ENCODE assay signal across 11 cellular contexts in genomic region chr6:125066964-125067363, GRCh38.
DNase-seq lines count a peak whose midpoint lies in the region; ATAC-seq and TF ChIP-seq lines count a peak whose summit lies in the region.
"Had no signal": no experiment of that assay in that cellular context is flagged by ENCODE, and none has a peak within 500 bp of the region (broad histone marks: within the 10 kb centered on the region; RNA-seq: fewer than 3 reads in every experiment).

No MANE protein-coding gene starts in this region.

- CTCF ChIA-PET in CD4-positive, alpha-beta T cell (lab: Charles Lee) = no interaction called here

- H3K4me1 Mint-ChIP-seq in CD4-positive, alpha-beta T cell (ENCODE audit: low read depth) = no peaks in the 10 kb centered on the region
- H3K4me1 Mint-ChIP-seq in T-helper 17 cell = peaks cover 3% of the 10 kb centered on the region
- H3K4me1 Mint-ChIP-seq: nephron progenitor cell had no signal

- peak in 3 of 10 experiments; percentile 4 to 28 (median 19) for DNase-seq in CD4-positive, alpha-beta T cell
- DNase-seq in HFF-Myc (ENCODE audit: extremely low read depth, low read depth) = peak; percentile 25
- no peak for DNase-seq in T-helper 17 cell
- peak; percentile 6 to 7 for DNase-seq in foreskin fibroblast
- no peak for DNase-seq in NCI-H1048 (lab: John Stamatoyannopoulos, UW)
- DNase-seq in activated CD4-positive, CD25-positive, alpha-beta regulatory T cell treated with anti-CD3 and anti-CD28 coated beads, Interleukin-2, amount 50 U/mL, for 72 hours = no peak
- no peak for DNase-seq in C1 segment of cervical spinal cord (lab: John Stamatoyannopoulos, UW)
- no peak for DNase-seq in SIG-M5 treated with dmso at 0.1 percent for 504 hours (lab: John Stamatoyannopoulos, UW; ENCODE audit: unreplicated experiment)
- DNase-seq: hypothalamus, nephron progenitor cell had no signal

- peak; percentile 94 for ATAC-seq in CD4-positive, alpha-beta T cell (ENCODE audit: poor library complexity)
- peak; percentile 96 for ATAC-seq in T-helper 17 cell
- ATAC-seq: activated CD4-positive, CD25-positive, alpha-beta regulatory T cell treated with anti-CD3 and anti-CD28 coated beads, Interleukin-2, amount 50 U/mL, for 24 hours had no signal

- H3K27ac ChIP-seq in CD4-positive, alpha-beta T cell (ENCODE audit: low read depth, low read length) = no peak overlapping the region

- no peak overlapping the region for H3K4me3 Mint-ChIP-seq in CD4-positive, alpha-beta T cell
- no peak overlapping the region for H3K4me3 Mint-ChIP-seq in T-helper 17 cell
- H3K4me3 Mint-ChIP-seq: nephron progenitor cell had no signal

- H3K36me3 Mint-ChIP-seq in CD4-positive, alpha-beta T cell (ENCODE audit: low read depth) = no peaks in the 10 kb centered on the region
- H3K36me3 Mint-ChIP-seq in T-helper 17 cell (ENCODE audit: low read depth) = no peaks in the 10 kb centered on the region

- H3K27me3 ChIP-seq in CD4-positive, alpha-beta T cell (ENCODE audit: control insufficient read depth, insufficient read depth, low read length) = no peaks in the 10 kb centered on the region

- H3K9me3 Mint-ChIP-seq in CD4-positive, alpha-beta T cell = no peaks in the 10 kb centered on the region
- H3K9me3 Mint-ChIP-seq: nephron progenitor cell had no signal

- intact Hi-C loops in CD4-positive, alpha-beta T cell (cut with DNase I, micrococcal nuclease) = no loop called here

- H3K4me3 ChIP-seq in HFF-Myc (replicated peaks; ENCODE audit: low read depth, low read length) = no peak overlapping the region
- H3K4me3 ChIP-seq in foreskin fibroblast (ENCODE audit: low read depth in 1 of 2, low read length in 2 of 2) = no peak overlapping the region

- no peak overlapping the region for H3K27ac Mint-ChIP-seq in CD4-positive, alpha-beta T cell
- no peak overlapping the region for H3K27ac Mint-ChIP-seq in T-helper 17 cell
- H3K27ac Mint-ChIP-seq: nephron progenitor cell had no signal

- no peaks in the 10 kb centered on the region for H3K9me3 ChIP-seq in CD4-positive, alpha-beta T cell (ENCODE audit: control insufficient read depth, low read length)
- no peaks in the 10 kb centered on the region for H3K9me3 ChIP-seq in T-helper 17 cell (ENCODE audit: control insufficient read depth, low read length, poor library complexity, severe bottlenecking)

- POLR2A ChIA-PET in CD4-positive, alpha-beta T cell (lab: Charles Lee) = interaction anchor here (0.7 to 1.6 kb wide), 6 partner anchors 9 to 724 kb away, joined by 3 to 4 read pairs (median 3); partner anchors contain the start of gene NCOA7

- H3K27me3 Mint-ChIP-seq in CD4-positive, alpha-beta T cell = no peaks in the 10 kb centered on the region
- H3K27me3 Mint-ChIP-seq in T-helper 17 cell = no peaks in the 10 kb centered on the region

- no peak for TF ChIP-seq CTCF in CD4-positive, alpha-beta T cell (IDR thresholded peaks at IDR 0.05)
- no peak for TF ChIP-seq CTCF in HFF-Myc (IDR thresholded peaks at IDR 0.05; ENCODE audit: low read depth, low read length, missing control alignments)
- TF ChIP-seq CTCF in foreskin fibroblast (IDR thresholded peaks at IDR 0.05; ENCODE audit: low read depth, low read length) = no peak

Comparison
In these comparisons a context has a peak if more than half of its experiments do, and no peak if none do; other contexts are left out.
1. DNase-seq: peak in HFF-Myc (single experiment) and foreskin fibroblast (2 of 2); none in T-helper 17 cell (0 of 3), NCI-H1048 (single experiment), activated CD4-positive, CD25-positive, alpha-beta regulatory T cell treated with anti-CD3 and anti-CD28 coated beads, Interleukin-2, amount 50 U/mL, for 72 hours (single experiment), C1 segment of cervical spinal cord (0 of 14) and SIG-M5 treated with dmso at 0.1 percent for 504 hours (single experiment).